Comparison of ENCODE assay signal across 28 cellular contexts in genomic region chr19:11784356-11784755, GRCh38. TPM values are rescaled to one million over a fixed set of nuclear protein-coding genes. Genes with fewer than 3 reads are reported as not detected.
"Had no signal": no experiment of that assay in that cellular context is flagged by ENCODE, and none has a peak within 500 bp of the region (broad histone marks: within the 10 kb centered on the region; RNA-seq: fewer than 3 reads in every experiment).

No MANE protein-coding gene starts in this region.

- H3K4me1 ChIP-seq: Peyer's patch, SJCRH30 had no signal

- ATAC-seq: K562, Right ventricle myocardium inferior, SK-N-SH treated with all-trans-retinoic acid at 6 μM for 48 hours had no signal

- H3K4me3 ChIP-seq: K562, MG63, Peyer's patch, SJCRH30, SK-N-MC had no signal

- H3K27ac ChIP-seq: Peyer's patch, RWPE1, SJCRH30, SK-N-MC had no signal

- H3K27me3 ChIP-seq: MG63, Peyer's patch, SJCRH30 had no signal

- DNase-seq: Kasumi-1, KG1, MG63, NCI-H1092, NCI-H1105, NCI-H1417 treated with DMSO at 0.1 percent for 48 hours, NCI-H1436 treated with DMSO at 0.1 percent for 48 hours, NCI-H187 treated with DMSO at 0.1 percent for 48 hours, NCI-H2029, NCI-H2081, NCI-H2171 treated with DMSO at 0.1 percent for 48 hours, NCI-H2227 treated with DMSO at 0.1 percent for 48 hours, NCI-H345, NCI-H446, NCI-H510A treated with DMSO at 0.1 percent for 48 hours, NCI-H524 treated with DMSO at 0.1 percent for 48 hours, NCI-H526 treated with DMSO at 0.1 percent for 48 hours, NCI-H774, Peyer's patch, SHP77, SIG-M5, SJCRH30 had no signal

RNA-seq across cellular contexts. Expression of gene ZNF491, which starts 14.0 kb away (rescaled TPM):
- total RNA-seq: NCI-H460 had no signal

RNA-seq across cellular contexts. Expression of gene ZNF441, which starts 17.6 kb away (rescaled TPM):
- total RNA-seq: NCI-H460 had no signal
